In genomic region chr2:79432731-79433146, GRCh38 we compare ENCODE assay signal across 17 cellular contexts.
DNase-seq lines count a peak whose midpoint lies in the region; ATAC-seq and TF ChIP-seq lines count a peak whose summit lies in the region.
"Had no signal": no experiment of that assay in that cellular context is flagged by ENCODE, and none has a peak within 500 bp of the region (broad histone marks: within the 10 kb centered on the region; RNA-seq: fewer than 3 reads in every experiment).

No MANE protein-coding gene starts in this region.

- H3K4me1 Mint-ChIP-seq in MCF 10A (ENCODE audit: insufficient read depth, unreplicated experiment), result peaks cover 5% of the 10 kb centered on the region
- H3K4me1 Mint-ChIP-seq: activated CD4-positive, alpha-beta T cell treated with anti-CD3 and anti-CD28 coated beads for 36 hours; activated naive CD8-positive, alpha-beta T cell treated with anti-CD3 and anti-CD28 coated beads for 36 hours; stimulated activated effector memory CD8-positive, alpha-beta T cell treated with anti-CD3 and anti-CD28 coated beads, Interleukin-12 subunit alpha, Interleukin-12 subunit beta, amount 100 ng/mL, for 72 hours had no signal

- no peaks in the 10 kb centered on the region for H3K27me3 Mint-ChIP-seq in MCF 10A (ENCODE audit: insufficient read depth, unreplicated experiment)
- H3K27me3 Mint-ChIP-seq: activated CD4-positive, alpha-beta T cell treated with anti-CD3 and anti-CD28 coated beads for 36 hours; activated naive CD8-positive, alpha-beta T cell treated with anti-CD3 and anti-CD28 coated beads for 36 hours; dendritic cell treated with granulocyte-macrophage colony-stimulating factor and Interleukin-4, amounts not matched to agents 40 ng/mL and 50 ng/mL, for 4 days had no signal

- ATAC-seq in HG02623 (IDR thresholded peaks at IDR 0.05; ENCODE audit: unreplicated experiment) (no peak), HG03135 (IDR thresholded peaks at IDR 0.05; ENCODE audit: unreplicated experiment) (no peak)
- ATAC-seq: activated CD4-positive, alpha-beta T cell treated with anti-CD3 and anti-CD28 coated beads for 36 hours; stimulated activated effector memory CD8-positive, alpha-beta T cell treated with anti-CD3 and anti-CD28 coated beads, Interleukin-12 subunit alpha, Interleukin-12 subunit beta, amount 100 ng/mL, for 72 hours had no signal

- DNase-seq in Ammon's horn (ENCODE audit: low spot score), result peak; percentile 88
- DNase-seq in NCI-H526 (lab: John Stamatoyannopoulos, UW), result peak; percentile 43 to 79
- DNase-seq in midbrain (lab: John Stamatoyannopoulos, UW), result peak; percentile 61
- no peak for DNase-seq in activated effector memory CD4-positive, alpha-beta T cell treated with anti-CD3 and anti-CD28 coated beads, Interleukin-2, amount 50 U/mL, for 16 hours
- no peak for DNase-seq in MCF 10A (ENCODE audit: unreplicated experiment)
- DNase-seq: activated CD4-positive, alpha-beta T cell treated with anti-CD3 and anti-CD28 coated beads for 36 hours; activated naive CD8-positive, alpha-beta T cell treated with anti-CD3 and anti-CD28 coated beads for 36 hours; NCI-H510A treated with DMSO at 0.1 percent for 48 hours; thyroid gland had no signal

- no peak overlapping the region for H3K27ac Mint-ChIP-seq in MCF 10A (ENCODE audit: low read depth, unreplicated experiment)
- H3K27ac Mint-ChIP-seq: activated CD4-positive, alpha-beta T cell treated with anti-CD3 and anti-CD28 coated beads for 36 hours; activated naive CD8-positive, alpha-beta T cell treated with anti-CD3 and anti-CD28 coated beads for 36 hours; activated T-helper 1 cell treated with anti-CD3 and anti-CD28 coated beads, Interleukin-12 subunit alpha, Interleukin-12 subunit beta, Interleukin-2, Interleukin-4 antibody, amounts not matched to agents 30 ng/mL and 10 ng/mL and 1 ng/mL, durations not matched to agents 14 hours and 24 hours and 36 hours; dendritic cell treated with granulocyte-macrophage colony-stimulating factor and Interleukin-4, amounts not matched to agents 40 ng/mL and 50 ng/mL, for 4 days; stimulated activated effector memory CD8-positive, alpha-beta T cell treated with anti-CD3 and anti-CD28 coated beads, Interleukin-12 subunit alpha, Interleukin-12 subunit beta, amount 100 ng/mL, for 72 hours had no signal

- no TSS peak for BruUV-seq in MCF 10A (replicated peaks; lab: Mats Ljungman, UMichigan)

- no peaks in the 10 kb centered on the region for H3K9me3 Mint-ChIP-seq in MCF 10A (ENCODE audit: unreplicated experiment)
- H3K9me3 Mint-ChIP-seq: dendritic cell treated with granulocyte-macrophage colony-stimulating factor and Interleukin-4, amounts not matched to agents 40 ng/mL and 50 ng/mL, for 4 days had no signal

- CTCF ChIA-PET in MCF 10A (lab: Yijun Ruan, JAX), result interaction anchor here (0.6 to 0.9 kb wide), 2 partner anchors 20 to 1621 kb away, joined by 3 read pairs; no protein-coding TSS in a partner anchor

- intact Hi-C loops in MCF 10A (cut with micrococcal nuclease), result no loop called here

- no peak overlapping the region for H3K4me3 Mint-ChIP-seq in MCF 10A (ENCODE audit: unreplicated experiment)
- H3K4me3 Mint-ChIP-seq: activated CD4-positive, alpha-beta T cell treated with anti-CD3 and anti-CD28 coated beads for 36 hours; activated naive CD8-positive, alpha-beta T cell treated with anti-CD3 and anti-CD28 coated beads for 36 hours; activated T-helper 1 cell treated with anti-CD3 and anti-CD28 coated beads, Interleukin-12 subunit alpha, Interleukin-12 subunit beta, Interleukin-2, Interleukin-4 antibody, amounts not matched to agents 30 ng/mL and 10 ng/mL and 1 ng/mL, durations not matched to agents 14 hours and 24 hours and 36 hours; dendritic cell treated with granulocyte-macrophage colony-stimulating factor and Interleukin-4, amounts not matched to agents 40 ng/mL and 50 ng/mL, for 4 days; stimulated activated effector memory CD8-positive, alpha-beta T cell treated with anti-CD3 and anti-CD28 coated beads, Interleukin-12 subunit alpha, Interleukin-12 subunit beta, amount 100 ng/mL, for 72 hours had no signal

- H3K27ac ChIP-seq in cingulate gyrus (ENCODE audit: low read depth, low read length), result peak overlapping the region; percentile 2
- H3K27ac ChIP-seq: BLaER1 treated with 17β-estradiol and CSF1 and Interleukin-3, amounts not matched to agents 10 nM and 100 nM; parathyroid adenoma; thyroid gland had no signal

- H3K36me3 Mint-ChIP-seq in MCF 10A (ENCODE audit: insufficient read depth, unreplicated experiment), result no peaks in the 10 kb centered on the region
- H3K36me3 Mint-ChIP-seq: activated naive CD8-positive, alpha-beta T cell treated with anti-CD3 and anti-CD28 coated beads for 36 hours; stimulated activated effector memory CD8-positive, alpha-beta T cell treated with anti-CD3 and anti-CD28 coated beads, Interleukin-12 subunit alpha, Interleukin-12 subunit beta, amount 100 ng/mL, for 72 hours had no signal

- POLR2A ChIA-PET in MCF 10A (lab: Yijun Ruan, JAX), result interaction anchor here (0.5 kb wide), 1 partner anchor 34 kb away, joined by 3 read pairs; no protein-coding TSS in a partner anchor

- TF ChIP-seq CTCF in MCF 10A (IDR thresholded peaks at IDR 0.05; ENCODE audit: unreplicated experiment), result no peak

Comparison
In these comparisons a context has a peak if more than half of its experiments do, and no peak if none do; other contexts are left out.
1. DNase-seq: peak in Ammon's horn (single experiment), NCI-H526 (2 of 2) and midbrain (single experiment); none in activated effector memory CD4-positive, alpha-beta T cell treated with anti-CD3 and anti-CD28 coated beads, Interleukin-2, amount 50 U/mL, for 16 hours (single experiment) and MCF 10A (single experiment).